In genomic region chr3:3560566-3561336, GRCh38 we compare ENCODE assay signal across 24 cellular contexts.
DNase-seq lines count a peak whose midpoint lies in the region; FAIRE-seq and TF ChIP-seq lines count a peak whose summit lies in the region.
"Had no signal": no experiment of that assay in that cellular context is flagged by ENCODE, and none has a peak within 500 bp of the region (broad histone marks: within the 10 kb centered on the region; RNA-seq: fewer than 3 reads in every experiment).

No MANE protein-coding gene starts in this region.

- H3K79me1 ChIP-seq in trophoblast cell (ENCODE audit: low read length) = peaks cover 25% of the 10 kb centered on the region

- H4K91ac ChIP-seq in trophoblast cell (ENCODE audit: low read depth, low read length) = peak overlapping the region; percentile 98

- peak overlapping the region; percentile 50 for H2AFZ ChIP-seq in trophoblast cell (ENCODE audit: insufficient read depth, low read length, poor library complexity)

- in situ Hi-C loops in astrocyte of the spinal cord (cut with HindIII; ENCODE audit: low sequenced_read_pairs) = no loop called here

- peak overlapping the region; percentile 92 for H2BK5ac ChIP-seq in trophoblast cell (ENCODE audit: low read depth, low read length, poor library complexity)

- no peaks in the 10 kb centered on the region for H3K9me3 ChIP-seq in trophoblast cell (ENCODE audit: insufficient read depth, low read depth, low read length)
- H3K9me3 ChIP-seq: right atrium auricular region, thyroid gland had no signal

- peak overlapping the region; percentile 58 for H3K14ac ChIP-seq in trophoblast cell (ENCODE audit: low read length)

- WGBS in trophoblast cell (ENCODE audit: extremely low coverage, insufficient coverage, insufficient read length) = no CpG with 5 or more reads among the region's 5 CpGs

- no peak overlapping the region for H3K9ac ChIP-seq in trophoblast cell (ENCODE audit: low read length)

- no peaks in the 10 kb centered on the region for H3K27me3 ChIP-seq in trophoblast cell (ENCODE audit: insufficient read depth, low read length)
- H3K27me3 ChIP-seq: right atrium auricular region, thyroid gland had no signal

- H2AK5ac ChIP-seq in trophoblast cell (ENCODE audit: low read length) = no peak overlapping the region

- DNase-seq in A172 (ENCODE audit: low spot score) (peak; percentile 26), astrocyte of the spinal cord (ENCODE audit: low read depth, low spot score) (peak; percentile 67), islet precursor cell (peak; percentile 60), trophoblast cell (peak; percentile 24 to 74), C1 segment of cervical spinal cord (lab: John Stamatoyannopoulos, UW) (no peak), frontal cortex (ENCODE audit: low spot score in 2 of 2) (no peak), NCI-H2196 treated with DMSO at 0.1 percent for 48 hours (lab: John Stamatoyannopoulos, UW; ENCODE audit: unreplicated experiment) (no peak)
- DNase-seq in activated CD4-positive, alpha-beta T cell treated with anti-CD3 and anti-CD28 coated beads, Interleukin-2, amount 50 U/mL, for 4 hours = no peak
- DNase-seq: 8988T; activated CD4-positive, alpha-beta memory T cell treated with anti-CD3 and anti-CD28 coated beads for 36 hours; activated CD4-positive, CD25-positive, alpha-beta regulatory T cell; activated naive CD8-positive, alpha-beta T cell treated with anti-CD3 and anti-CD28 coated beads for 36 hours; AML-193; cortex of kidney; naive thymus-derived CD4-positive, alpha-beta T cell; NCI-H1105 treated with DMSO at 0.1 percent for 48 hours; NCI-H2029 treated with DMSO at 0.1 percent for 48 hours; NCI-H345; NCI-H748 treated with DMSO at 0.1 percent for 48 hours; stimulated activated CD4-positive, alpha-beta T cell treated with anti-CD3 and anti-CD28 coated beads, Interleukin-4, amount 100 ng/mL, for 4 hours; stimulated activated naive CD4-positive, alpha-beta T cell; thyroid gland had no signal

- H3K4me2 ChIP-seq in trophoblast cell (ENCODE audit: low read length) = peak overlapping the region; percentile 28

- H3K4me3 ChIP-seq in astrocyte of the spinal cord (ENCODE audit: low read depth, low read length) (no peak overlapping the region), trophoblast cell (ENCODE audit: low read depth, low read length) (no peak overlapping the region)
- H3K4me3 ChIP-seq: right atrium auricular region, thyroid gland had no signal

- H3K4ac ChIP-seq in trophoblast cell (ENCODE audit: low read depth, low read length) = peak overlapping the region; percentile 24

- no peak overlapping the region for H3K18ac ChIP-seq in trophoblast cell (ENCODE audit: low read length)

- H3K23ac ChIP-seq in trophoblast cell (ENCODE audit: low read length) = no peak overlapping the region

- peaks cover 4% of the 10 kb centered on the region for H3K79me2 ChIP-seq in trophoblast cell (ENCODE audit: control insufficient read depth, insufficient read depth, low read length, poor library complexity)

- peak overlapping the region; percentile 0 for H4K12ac ChIP-seq in trophoblast cell (ENCODE audit: low read depth, low read length)

- peaks cover 5 to 13% of the 10 kb centered on the region in 2 experiments for H3K4me1 ChIP-seq in trophoblast cell (ENCODE audit: control insufficient read depth in 1 of 2, insufficient read depth in 2 of 2, low read length in 2 of 2)
- H3K4me1 ChIP-seq: right atrium auricular region, thyroid gland had no signal

- FAIRE-seq in frontal cortex (lab: Jason Lieb, UNC) = no peak
- FAIRE-seq: G401.6 had no signal

- H3K36me3 ChIP-seq in trophoblast cell (ENCODE audit: control insufficient read depth in 1 of 2, insufficient read depth in 2 of 2, low read length in 2 of 2) = no peaks in the 10 kb centered on the region
- H3K36me3 ChIP-seq: right atrium auricular region, thyroid gland had no signal

- H2BK12ac ChIP-seq in trophoblast cell (ENCODE audit: low read length) = no peak overlapping the region

- no peak overlapping the region for H4K8ac ChIP-seq in trophoblast cell (ENCODE audit: low read depth, low read length)

- TF ChIP-seq CTCF in astrocyte of the spinal cord (IDR thresholded peaks at IDR 0.05; ENCODE audit: low read depth, low read length) = no peak

- H3K27ac ChIP-seq in trophoblast cell (ENCODE audit: low read depth, low read length) = peak overlapping the region; percentile 96
- H3K27ac ChIP-seq: right atrium auricular region, thyroid gland had no signal

- H2BK120ac ChIP-seq in trophoblast cell (ENCODE audit: insufficient read depth, low read length, poor library complexity) = peak overlapping the region; percentile 79

Comparison
In these comparisons a context has a peak if more than half of its experiments do, and no peak if none do; other contexts are left out.
1. DNase-seq: peak in A172 (single experiment), astrocyte of the spinal cord (single experiment), islet precursor cell (single experiment) and trophoblast cell (2 of 2); none in C1 segment of cervical spinal cord (0 of 14), frontal cortex (0 of 2), activated CD4-positive, alpha-beta T cell treated with anti-CD3 and anti-CD28 coated beads, Interleukin-2, amount 50 U/mL, for 4 hours (0 of 2) and NCI-H2196 treated with DMSO at 0.1 percent for 48 hours (single experiment).